19 cellular contexts compared by ENCODE assay signal in the genomic region with DNA sequence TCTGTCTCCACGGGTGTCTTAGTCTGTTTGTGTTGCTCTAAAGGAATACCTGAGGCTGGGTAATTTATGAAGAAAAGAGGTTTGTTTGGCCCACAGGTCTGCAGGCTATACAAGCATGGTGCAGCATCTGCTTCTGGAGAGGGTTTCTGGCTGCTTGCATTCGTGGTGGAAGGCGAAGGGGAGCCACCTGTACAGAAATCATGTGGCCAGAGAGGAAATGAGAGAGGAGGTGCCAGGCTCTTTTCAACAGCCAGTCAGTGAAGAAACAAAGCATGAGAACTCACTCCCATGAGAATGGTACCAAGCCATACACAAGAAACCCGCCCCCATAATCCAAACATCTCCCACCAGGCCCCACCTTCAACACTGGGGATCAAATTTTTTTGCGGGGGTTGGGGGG. TPM values are rescaled to one million over a fixed set of nuclear protein-coding genes. Genes with fewer than 3 reads are reported as not detected.
DNase-seq lines count a peak whose midpoint lies in the region; ATAC-seq and TF ChIP-seq lines count a peak whose summit lies in the region.
"Had no signal": no experiment of that assay in that cellular context is flagged by ENCODE, and none has a peak within 500 bp of the region (broad histone marks: within the 10 kb centered on the region; RNA-seq: fewer than 3 reads in every experiment).

No MANE protein-coding gene starts in this region.

- H3K9me3 ChIP-seq in BLaER1 treated with 17β-estradiol and CSF1 and Interleukin-3, amounts not matched to agents 10 nM and 100 nM (replicated peaks in 1 of 11): no peaks in the 10 kb centered on the region
- no peaks in the 10 kb centered on the region for H3K9me3 ChIP-seq in OCI-LY3 (ENCODE audit: insufficient read depth, low read length)
- H3K9me3 ChIP-seq in naive thymus-derived CD4-positive, alpha-beta T cell (ENCODE audit: control insufficient read depth in 2 of 3, low read length in 3 of 3): no peaks in the 10 kb centered on the region

- peak; percentile 49 for ATAC-seq in memory B cell (ENCODE audit: low read depth)
- no peak for ATAC-seq in naive thymus-derived CD4-positive, alpha-beta T cell
- ATAC-seq: sciatic nerve had no signal

- H3K27me3 ChIP-seq in BLaER1 treated with 17β-estradiol and CSF1 and Interleukin-3, amounts not matched to agents 10 nM and 100 nM: no peaks in the 10 kb centered on the region
- no peaks in the 10 kb centered on the region for H3K27me3 ChIP-seq in OCI-LY3 (ENCODE audit: low read depth, low read length)
- no peaks in the 10 kb centered on the region for H3K27me3 ChIP-seq in naive thymus-derived CD4-positive, alpha-beta T cell (ENCODE audit: control insufficient read depth in 2 of 2, insufficient read depth in 2 of 2, low read length in 2 of 2)

- CTCF ChIA-PET in naive thymus-derived CD4-positive, alpha-beta T cell (lab: Charles Lee): interaction anchor here (1.8 to 14.4 kb wide), 2 partner anchors 9 to 100 kb away, joined by 4 to 262 read pairs; partner anchors contain the start of gene HBEGF

- H4K20me1 ChIP-seq in BLaER1 treated with 17β-estradiol and CSF1 and Interleukin-3, amounts not matched to agents 10 nM and 100 nM: peaks cover 0 to 15% (median 0%) of the 10 kb centered on the region in 11 experiments; a peak in 3 of 22 replicates
- peaks cover 30% of the 10 kb centered on the region for H4K20me1 ChIP-seq in OCI-LY3 (ENCODE audit: insufficient read depth, low read length)

- no peaks in the 10 kb centered on the region for H3K27me3 Mint-ChIP-seq in activated CD4-positive, alpha-beta T cell treated with anti-CD3 and anti-CD28 coated beads, Interleukin-2, amount 10 ng/mL, durations not matched to agents 24 days and 14 days
- no peaks in the 10 kb centered on the region for H3K27me3 Mint-ChIP-seq in memory B cell
- H3K27me3 Mint-ChIP-seq in naive thymus-derived CD4-positive, alpha-beta T cell: no peaks in the 10 kb centered on the region
- H3K27me3 Mint-ChIP-seq: activated naive CD4-positive, alpha-beta T cell treated with anti-CD3 and anti-CD28 coated beads, Interleukin-2, amount 50 U/mL, for 24 hours; type B pancreatic cell had no signal

- peaks cover 87 to 99% (median 98%) of the 10 kb centered on the region in 10 experiments for H3K4me1 ChIP-seq in BLaER1 treated with 17β-estradiol and CSF1 and Interleukin-3, amounts not matched to agents 10 nM and 100 nM
- H3K4me1 ChIP-seq in OCI-LY3 (ENCODE audit: low read length): peaks cover 40% of the 10 kb centered on the region
- H3K4me1 ChIP-seq in naive thymus-derived CD4-positive, alpha-beta T cell (ENCODE audit: control insufficient read depth in 2 of 2, insufficient read depth in 2 of 2, low read length in 2 of 2): peaks cover 8 to 34% of the 10 kb centered on the region in 2 donors

- intact Hi-C loops in activated CD4-positive, alpha-beta T cell treated with anti-CD3 and anti-CD28 coated beads, Interleukin-2, amount 10 ng/mL, durations not matched to agents 24 days and 14 days (cut with micrococcal nuclease): no loop called here
- intact Hi-C loops in naive thymus-derived CD4-positive, alpha-beta T cell (cut with micrococcal nuclease): no loop called here

- H3K9ac ChIP-seq in BLaER1 treated with 17β-estradiol and CSF1 and Interleukin-3, amounts not matched to agents 10 nM and 100 nM: peak overlapping the region in 6 of 11 experiments; percentile 10 to 84 (median 78); a peak in 8 of 22 replicates
- no peak overlapping the region for H3K9ac ChIP-seq in OCI-LY3 (ENCODE audit: low read length)
- H3K9ac ChIP-seq: KMS-11 had no signal

- POLR2A ChIA-PET in naive thymus-derived CD4-positive, alpha-beta T cell (lab: Charles Lee): no interaction called here

- no peak overlapping the region for H3K4me3 ChIP-seq in BLaER1 treated with 17β-estradiol and CSF1 and Interleukin-3, amounts not matched to agents 10 nM and 100 nM
- H3K4me3 ChIP-seq in OCI-LY3 (ENCODE audit: low read length): no peak overlapping the region
- H3K4me3 ChIP-seq in naive thymus-derived CD4-positive, alpha-beta T cell (ENCODE audit: low read length): no peak overlapping the region

- H3K36me3 Mint-ChIP-seq in activated CD4-positive, alpha-beta T cell treated with anti-CD3 and anti-CD28 coated beads, Interleukin-2, amount 10 ng/mL, durations not matched to agents 24 days and 14 days (ENCODE audit: low read depth): peaks cover 20% of the 10 kb centered on the region
- H3K36me3 Mint-ChIP-seq in memory B cell: peaks cover 2% of the 10 kb centered on the region
- H3K36me3 Mint-ChIP-seq in naive thymus-derived CD4-positive, alpha-beta T cell: peaks cover 0 to 26% (median 5%) of the 10 kb centered on the region in 5 donors

- H3K4me3 Mint-ChIP-seq in activated CD4-positive, alpha-beta T cell treated with anti-CD3 and anti-CD28 coated beads, Interleukin-2, amount 10 ng/mL, durations not matched to agents 24 days and 14 days: peak overlapping the region; percentile 34
- no peak overlapping the region for H3K4me3 Mint-ChIP-seq in memory B cell
- H3K4me3 Mint-ChIP-seq in naive thymus-derived CD4-positive, alpha-beta T cell: peak overlapping the region in 2 of 10 donors; percentile 34 to 64
- H3K4me3 Mint-ChIP-seq: activated naive CD4-positive, alpha-beta T cell treated with anti-CD3 and anti-CD28 coated beads, Interleukin-2, amount 50 U/mL, for 24 hours; type B pancreatic cell had no signal

- H3K79me2 ChIP-seq in OCI-LY3 (ENCODE audit: low read length): peaks cover 2% of the 10 kb centered on the region; the same call in 1 of the 2 replicates

- H3K4me1 Mint-ChIP-seq in activated CD4-positive, alpha-beta T cell treated with anti-CD3 and anti-CD28 coated beads, Interleukin-2, amount 10 ng/mL, durations not matched to agents 24 days and 14 days: peaks cover 66% of the 10 kb centered on the region
- H3K4me1 Mint-ChIP-seq in memory B cell: peaks cover 38% of the 10 kb centered on the region
- peaks cover 31 to 73% (median 54%) of the 10 kb centered on the region in 7 donors for H3K4me1 Mint-ChIP-seq in naive thymus-derived CD4-positive, alpha-beta T cell

- no peaks in the 10 kb centered on the region for H3K9me3 Mint-ChIP-seq in activated CD4-positive, alpha-beta T cell treated with anti-CD3 and anti-CD28 coated beads, Interleukin-2, amount 10 ng/mL, durations not matched to agents 24 days and 14 days
- H3K9me3 Mint-ChIP-seq in memory B cell: no peaks in the 10 kb centered on the region
- no peaks in the 10 kb centered on the region for H3K9me3 Mint-ChIP-seq in naive thymus-derived CD4-positive, alpha-beta T cell
- H3K9me3 Mint-ChIP-seq: activated naive CD4-positive, alpha-beta T cell treated with anti-CD3 and anti-CD28 coated beads, Interleukin-2, amount 50 U/mL, for 24 hours; type B pancreatic cell had no signal

- H2AFZ ChIP-seq in OCI-LY3 (ENCODE audit: low read depth, low read length): no peak overlapping the region

- TF ChIP-seq CTCF in OCI-LY3 (IDR thresholded peaks at IDR 0.05; ENCODE audit: low read depth, low read length): no peak
- no peak for TF ChIP-seq CTCF in GM10266 (IDR thresholded peaks at IDR 0.05; ENCODE audit: control insufficient read depth, insufficient read depth, low read depth, missing control alignments)

- peak overlapping the region in 8 of 11 experiments; percentile 84 to 96 (median 94); a peak in 16 of 22 replicates for H3K27ac ChIP-seq in BLaER1 treated with 17β-estradiol and CSF1 and Interleukin-3, amounts not matched to agents 10 nM and 100 nM
- no peak overlapping the region for H3K27ac ChIP-seq in OCI-LY3 (ENCODE audit: low read length)
- no peak overlapping the region for H3K27ac ChIP-seq in naive thymus-derived CD4-positive, alpha-beta T cell (ENCODE audit: low read depth, low read length)
- H3K27ac ChIP-seq: KMS-11 had no signal

- peak overlapping the region; percentile 77 to 96 (median 93) for H3K4me2 ChIP-seq in BLaER1 treated with 17β-estradiol and CSF1 and Interleukin-3, amounts not matched to agents 10 nM and 100 nM
- H3K4me2 ChIP-seq in OCI-LY3 (ENCODE audit: low read length): peak overlapping the region; percentile 31
- H3K4me2 ChIP-seq: KMS-11 had no signal

- DNase-seq in activated CD4-positive, alpha-beta T cell treated with anti-CD3 and anti-CD28 coated beads, Interleukin-2, amount 10 ng/mL, durations not matched to agents 24 days and 14 days: no peak
- no peak for DNase-seq in activated CD4-positive, alpha-beta T cell treated with anti-CD3 and anti-CD28 coated beads, Interleukin-2, amount 50 U/mL, for 48 hours
- no peak for DNase-seq in memory B cell (ENCODE audit: low spot score in 2 of 2)
- no peak for DNase-seq in GM19240 (ENCODE audit: insufficient read length, low spot score)
- no peak for DNase-seq in GM10266 (ENCODE audit: extremely low spot score)
- DNase-seq in naive thymus-derived CD4-positive, alpha-beta T cell: no peak
- DNase-seq: activated T-cell treated with anti-CD3 and anti-CD28 coated beads, Interleukin-2, amount 50 U/mL, for 1 hour; aorta; central memory CD4-positive, alpha-beta T cell; DMS53; H7; NCI-H1436 treated with DMSO at 0.1 percent for 48 hours; NCI-H510A had no signal

- H3K36me3 ChIP-seq in BLaER1 treated with 17β-estradiol and CSF1 and Interleukin-3, amounts not matched to agents 10 nM and 100 nM: peaks cover 0 to 25% (median 10%) of the 10 kb centered on the region in 11 experiments; a peak in 13 of 22 replicates
- peaks cover 5% of the 10 kb centered on the region for H3K36me3 ChIP-seq in OCI-LY3 (replicated peaks; ENCODE audit: low read depth, low read length)
- no peaks in the 10 kb centered on the region for H3K36me3 ChIP-seq in naive thymus-derived CD4-positive, alpha-beta T cell (ENCODE audit: control insufficient read depth in 2 of 3, insufficient read depth in 3 of 3, low read length in 3 of 3)

- H3K27ac Mint-ChIP-seq in activated CD4-positive, alpha-beta T cell treated with anti-CD3 and anti-CD28 coated beads, Interleukin-2, amount 10 ng/mL, durations not matched to agents 24 days and 14 days: no peak overlapping the region
- H3K27ac Mint-ChIP-seq in memory B cell: peak overlapping the region; percentile 48
- H3K27ac Mint-ChIP-seq in naive thymus-derived CD4-positive, alpha-beta T cell: peak overlapping the region in 4 of 9 donors; percentile 5 to 90 (median 54)
- H3K27ac Mint-ChIP-seq: type B pancreatic cell had no signal

RNA-seq across cellular contexts. Expression of gene PFDN1, which starts 53.4 kb away (rescaled TPM):
- 51.5 and 57.9 TPM in 2 replicates for total RNA-seq in activated CD4-positive, alpha-beta T cell treated with anti-CD3 and anti-CD28 coated beads, Interleukin-2, amount 10 ng/mL, durations not matched to agents 24 days and 14 days
- total RNA-seq in naive thymus-derived CD4-positive, alpha-beta T cell: 10 to 100 TPM; 24.8 to 52.7 (median 28.2) TPM
- 100 to 1,000 TPM; 126 to 139 TPM for polyA plus RNA-seq in naive thymus-derived CD4-positive, alpha-beta T cell

Comparison
In these comparisons a context has a peak if more than half of its experiments do, and no peak if none do; other contexts are left out.
1. H3K27ac ChIP-seq: peak in BLaER1 treated with 17β-estradiol and CSF1 and Interleukin-3, amounts not matched to agents 10 nM and 100 nM (8 of 11); none in OCI-LY3 (single experiment) and naive thymus-derived CD4-positive, alpha-beta T cell (single experiment).